ENCODE assay signal across 24 cellular contexts in genomic region chr22:35368386-35368785, GRCh38.
"Had no signal": no experiment of that assay in that cellular context is flagged by ENCODE, and none has a peak within 500 bp of the region (broad histone marks: within the 10 kb centered on the region; RNA-seq: fewer than 3 reads in every experiment).

No MANE protein-coding gene starts in this region.

- H3K9me3 ChIP-seq: suprapubic skin, tibial nerve, uterus had no signal

- H3K27ac Mint-ChIP-seq: activated CD4-positive, alpha-beta memory T cell treated with anti-CD3 and anti-CD28 coated beads, Interleukin-2, amount 10 ng/mL, durations not matched to agents 7 days and 5 days; activated naive CD4-positive, alpha-beta T cell treated with anti-CD3 and anti-CD28 coated beads, Interleukin-2, amount 10 ng/mL, durations not matched to agents 7 days and 5 days; immature natural killer cell; mesothelial cell of epicardium had no signal

- ATAC-seq: left ventricle myocardium superior; right cardiac atrium; stimulated activated naive CD8-positive, alpha-beta T cell treated with anti-CD3 and anti-CD28 coated beads, Interleukin-15, amount 100 ng/mL, for 72 hours had no signal

- H3K27ac ChIP-seq: parathyroid adenoma, suprapubic skin, tibial nerve, uterus had no signal

- H3K36me3 ChIP-seq: suprapubic skin, tibial nerve, uterus had no signal

- H3K27me3 ChIP-seq: hepatocyte, suprapubic skin, tibial nerve, uterus had no signal

- H3K4me3 ChIP-seq: hepatocyte, suprapubic skin, tibial nerve, uterus had no signal

- H3K9me3 Mint-ChIP-seq: activated CD4-positive, alpha-beta memory T cell treated with anti-CD3 and anti-CD28 coated beads, Interleukin-2, amount 10 ng/mL, durations not matched to agents 7 days and 5 days; activated naive CD4-positive, alpha-beta T cell treated with anti-CD3 and anti-CD28 coated beads, Interleukin-2, amount 10 ng/mL, durations not matched to agents 7 days and 5 days; immature natural killer cell; mesothelial cell of epicardium; nephron; stimulated activated naive CD8-positive, alpha-beta T cell treated with anti-CD3 and anti-CD28 coated beads, Interleukin-15, amount 100 ng/mL, for 72 hours had no signal

- H2AFZ ChIP-seq: hepatocyte, parathyroid adenoma had no signal

- H3K79me2 ChIP-seq: hepatocyte, parathyroid adenoma had no signal

- H3K9ac ChIP-seq: parathyroid adenoma had no signal

- FAIRE-seq: endometrium had no signal

- DNase-seq: activated CD4-positive, alpha-beta memory T cell treated with anti-CD3 and anti-CD28 coated beads, Interleukin-2, amount 10 ng/mL, durations not matched to agents 7 days and 5 days; activated CD4-positive, alpha-beta T cell treated with anti-CD3 and anti-CD28 coated beads for 4 hours; activated CD4-positive, CD25-positive, alpha-beta regulatory T cell; activated effector memory CD4-positive, alpha-beta T cell treated with anti-CD3 and anti-CD28 coated beads, Interleukin-2, amount 50 U/mL, for 16 hours; activated naive CD4-positive, alpha-beta T cell treated with anti-CD3 and anti-CD28 coated beads, Interleukin-2, amount 10 ng/mL, durations not matched to agents 7 days and 5 days; cerebellar nuclear complex; cortex of kidney; effector CD4-positive, alpha-beta T cell; foreskin fibroblast; immature natural killer cell; left ventricle myocardium superior; mammary epithelial cell; right cardiac atrium; stimulated activated CD4-positive, alpha-beta T cell treated with anti-CD3 and anti-CD28 coated beads, Interleukin-12 subunit alpha, Interleukin-12 subunit beta, amount 100 ng/mL, for 4 hours; stimulated activated naive CD8-positive, alpha-beta T cell treated with anti-CD3 and anti-CD28 coated beads, Interleukin-15, amount 100 ng/mL, for 72 hours; T-helper 1 cell; uterus had no signal

- H3K36me3 Mint-ChIP-seq: immature natural killer cell, mesothelial cell of epicardium had no signal

- H3K4me1 ChIP-seq: parathyroid adenoma had no signal

- H3K4me3 Mint-ChIP-seq: activated CD4-positive, alpha-beta memory T cell treated with anti-CD3 and anti-CD28 coated beads, Interleukin-2, amount 10 ng/mL, durations not matched to agents 7 days and 5 days; activated naive CD4-positive, alpha-beta T cell treated with anti-CD3 and anti-CD28 coated beads, Interleukin-2, amount 10 ng/mL, durations not matched to agents 7 days and 5 days; immature natural killer cell; mesothelial cell of epicardium; nephron; stimulated activated naive CD8-positive, alpha-beta T cell treated with anti-CD3 and anti-CD28 coated beads, Interleukin-15, amount 100 ng/mL, for 72 hours had no signal
